8 cellular contexts compared by ENCODE assay signal in genomic region chr22:23767673-23768548, GRCh38. TPM values are rescaled to one million over a fixed set of nuclear protein-coding genes. Genes with fewer than 3 reads are reported as not detected.
A peak's percentile ranks its signal among the peaks of the same experiment; 100 is the strongest.
DNase-seq lines count a peak whose midpoint lies in the region; ATAC-seq and TF ChIP-seq lines count a peak whose summit lies in the region.

Gene CHCHD10 (minus strand): TSS chr22:23767972. CDS start chr22:23767874, 98 bp downstream.

- peak within 1 kb of the TSS in 4 of 5 experiments; percentile 89 to 93 (median 90) for H3K27ac Mint-ChIP-seq in brain

- H3K9me3 Mint-ChIP-seq in brain = no peaks in the 10 kb centered on the region

- no peaks in the 10 kb centered on the region for H3K27me3 ChIP-seq in skeletal muscle satellite cell (ENCODE audit: control insufficient read depth, insufficient read depth, low read length)

- H3K4me3 Mint-ChIP-seq in brain = peak within 1 kb of the TSS; percentile 85 to 89 (median 87)

- ATAC-seq in GM21737 (IDR thresholded peaks at IDR 0.05; ENCODE audit: unreplicated experiment) = peak; percentile 54
- ATAC-seq in HG03520 (IDR thresholded peaks at IDR 0.05; ENCODE audit: unreplicated experiment) = no peak

- peak; percentile 72 to 87 for TF ChIP-seq CTCF in brain (conservative IDR thresholded peaks at IDR 0.05)

- H3K36me3 ChIP-seq in skeletal muscle satellite cell (ENCODE audit: insufficient read depth, low read length) = no peaks in the 10 kb centered on the region

- peak within 1 kb of the TSS; percentile 95 for H3K4me2 ChIP-seq in skeletal muscle satellite cell (ENCODE audit: low read length)

- H3K4me3 ChIP-seq in iPS-18c (ENCODE audit: insufficient read depth, low read depth, low read length) (peak within 1 kb of the TSS; percentile 78), skeletal muscle satellite cell (ENCODE audit: low read length) (peak within 1 kb of the TSS; percentile 77)

- H3K27me3 Mint-ChIP-seq in brain = peaks cover under 1% of the 10 kb centered on the region

- DNase-seq in COLO829 (ENCODE audit: low spot score) = peak; percentile 89
- peak; percentile 60 for DNase-seq in NCI-H1694 (lab: John Stamatoyannopoulos, UW)
- DNase-seq in UCSD-AML1 (lab: John Stamatoyannopoulos, UW; ENCODE audit: unreplicated experiment) = peak; percentile 89

- H3K4me1 ChIP-seq in skeletal muscle satellite cell (ENCODE audit: control insufficient read depth, insufficient read depth, low read length) = peaks cover 21% of the 10 kb centered on the region

- peaks cover 42% of the 10 kb centered on the region for H3K4me1 Mint-ChIP-seq in brain

- H3K9me3 ChIP-seq in iPS-18c (ENCODE audit: control insufficient read depth, insufficient read depth, low read length) (no peaks in the 10 kb centered on the region), skeletal muscle satellite cell (replicated peaks; ENCODE audit: low read length) (no peaks in the 10 kb centered on the region)

- H3K36me3 Mint-ChIP-seq in brain = no peaks in the 10 kb centered on the region

- peak within 1 kb of the TSS; percentile 84 for H3K9ac ChIP-seq in skeletal muscle satellite cell (ENCODE audit: low read depth, low read length)

RNA-seq across cellular contexts. Expression of gene CHCHD10, which starts in this region (rescaled TPM):
- polyA plus RNA-seq in brain (ENCODE audit: insufficient read depth, low read depth, low replicate concordance) = 332 TPM
- total RNA-seq in skeletal muscle satellite cell (2012; rRNA removed) = 7.6 and 17.2 TPM in 2 replicates
